In the genomic region with DNA sequence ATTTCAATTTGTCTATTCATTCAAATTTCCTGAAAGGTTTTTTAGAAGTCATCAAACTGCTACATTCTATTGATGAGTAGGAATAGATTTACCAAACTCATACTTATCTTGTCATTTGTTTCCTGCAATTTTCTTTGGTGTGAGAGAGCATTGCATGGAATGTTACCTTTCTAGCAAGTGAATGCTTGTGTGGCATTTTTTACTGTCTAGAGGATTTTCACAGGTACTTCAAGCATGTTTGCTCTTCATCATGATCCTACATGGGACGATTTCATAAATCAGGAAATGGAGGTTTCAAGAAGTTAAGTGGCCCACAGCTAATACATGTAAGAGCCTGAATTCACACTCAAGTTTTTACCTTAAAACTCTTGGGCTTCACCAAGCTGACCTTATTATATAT, we compare ENCODE assay signal across 13 cellular contexts. TPM values are rescaled to one million over a fixed set of nuclear protein-coding genes. Genes with fewer than 3 reads are reported as not detected.
DNase-seq lines count a peak whose midpoint lies in the region; ATAC-seq and TF ChIP-seq lines count a peak whose summit lies in the region.
"Had no signal": no experiment of that assay in that cellular context is flagged by ENCODE, and none has a peak within 500 bp of the region (broad histone marks: within the 10 kb centered on the region; RNA-seq: fewer than 3 reads in every experiment).

No MANE protein-coding gene starts in this region.

- H3K4me1 Mint-ChIP-seq in CD4-positive, alpha-beta memory T cell: peaks cover 75 to 99% (median 89%) of the 10 kb centered on the region in 4 donors
- H3K4me1 Mint-ChIP-seq in activated naive CD8-positive, alpha-beta T cell treated with anti-CD3 and anti-CD28 coated beads, Interleukin-2, amount 10 ng/mL, durations not matched to agents 7 days and 5 days: peaks cover 86% of the 10 kb centered on the region

- H3K36me3 ChIP-seq in ACC112 (ENCODE audit: insufficient read depth, low read length) (peaks cover 58% of the 10 kb centered on the region), neutrophil (peaks cover 12% of the 10 kb centered on the region)
- H3K36me3 ChIP-seq in CD4-positive, alpha-beta memory T cell (ENCODE audit: insufficient read depth, low read length): no peaks in the 10 kb centered on the region

- H3K4me3 ChIP-seq in ACC112 (ENCODE audit: low read depth, low read length) (no peak overlapping the region), neutrophil (ENCODE audit: low read depth in 1 of 2, low read length in 1 of 2) (peak overlapping the region; percentile 45 to 53)
- no peak overlapping the region for H3K4me3 ChIP-seq in CD4-positive, alpha-beta memory T cell (ENCODE audit: low read length in 2 of 2)

- TF ChIP-seq CTCF in neutrophil (IDR thresholded peaks at IDR 0.05): no peak

- H3K27me3 ChIP-seq in ACC112 (ENCODE audit: insufficient read depth, low read length) (no peaks in the 10 kb centered on the region), neutrophil (no peaks in the 10 kb centered on the region)
- H3K27me3 ChIP-seq in CD4-positive, alpha-beta memory T cell (ENCODE audit: insufficient read depth, low read length): no peaks in the 10 kb centered on the region

- H3K9me3 Mint-ChIP-seq in CD4-positive, alpha-beta memory T cell: no peaks in the 10 kb centered on the region
- H3K9me3 Mint-ChIP-seq in activated naive CD8-positive, alpha-beta T cell treated with anti-CD3 and anti-CD28 coated beads, Interleukin-2, amount 10 ng/mL, durations not matched to agents 7 days and 5 days: no peaks in the 10 kb centered on the region
- H3K9me3 Mint-ChIP-seq: H9, mesothelial cell of epicardium had no signal

- peak overlapping the region; percentile 89 to 97 (median 95) for H3K27ac Mint-ChIP-seq in CD4-positive, alpha-beta memory T cell
- H3K27ac Mint-ChIP-seq in activated naive CD8-positive, alpha-beta T cell treated with anti-CD3 and anti-CD28 coated beads, Interleukin-2, amount 10 ng/mL, durations not matched to agents 7 days and 5 days: peak overlapping the region; percentile 89
- H3K27ac Mint-ChIP-seq: H9, mesothelial cell of epicardium had no signal

- POLR2A ChIA-PET in CD4-positive, alpha-beta memory T cell (lab: Charles Lee; ENCODE audit: partially characterized antibody): interaction anchor here (0.8 to 21.0 kb wide), 7 partner anchors 10 to 61 kb away, joined by 3 to 580 read pairs (median 10); a partner anchor contains a TSS
- POLR2A ChIA-PET in activated naive CD8-positive, alpha-beta T cell treated with anti-CD3 and anti-CD28 coated beads, Interleukin-2, amount 10 ng/mL, durations not matched to agents 7 days and 5 days (lab: Charles Lee): interaction anchor here (1.9 to 2.6 kb wide), 4 partner anchors 12 to 25 kb away, joined by 7 to 21 read pairs (median 15); a partner anchor contains a TSS

- DNase-seq in CD4-positive, alpha-beta memory T cell: no peak
- no peak for DNase-seq in activated naive CD8-positive, alpha-beta T cell treated with anti-CD3 and anti-CD28 coated beads, Interleukin-2, amount 10 ng/mL, durations not matched to agents 7 days and 5 days
- DNase-seq in kidney tubule cell (ENCODE audit: low spot score): no peak
- DNase-seq: activated CD4-positive, alpha-beta T cell treated with anti-CD3 and anti-CD28 coated beads, Interleukin-2, amount 50 U/mL, for 48 hours; aorta; H9; posterior cingulate gyrus; stimulated activated CD4-positive, alpha-beta T cell treated with anti-CD3 and anti-CD28 coated beads, Interleukin-1b, Interleukin-23, amount 100 ng/mL, for 48 hours had no signal

- peak overlapping the region; percentile 70 for H3K27ac ChIP-seq in ACC112 (ENCODE audit: low read depth, low read length)
- H3K27ac ChIP-seq in CD4-positive, alpha-beta memory T cell (ENCODE audit: low read depth, low read length): peak overlapping the region; percentile 60
- H3K27ac ChIP-seq in neutrophil: peak overlapping the region; percentile 94

- H3K9me3 ChIP-seq in CD4-positive, alpha-beta memory T cell (ENCODE audit: control insufficient read depth in 1 of 2, low read length in 2 of 2): no peaks in the 10 kb centered on the region
- H3K9me3 ChIP-seq in neutrophil: no peaks in the 10 kb centered on the region

- H3K79me2 ChIP-seq in ACC112 (ENCODE audit: control insufficient read depth, insufficient read depth, low read length, unreplicated experiment): peaks cover 100% of the 10 kb centered on the region

- H3K4me3 Mint-ChIP-seq in CD4-positive, alpha-beta memory T cell: peak overlapping the region in 7 of 8 donors; percentile 20 to 80 (median 63)
- H3K4me3 Mint-ChIP-seq in activated naive CD8-positive, alpha-beta T cell treated with anti-CD3 and anti-CD28 coated beads, Interleukin-2, amount 10 ng/mL, durations not matched to agents 7 days and 5 days: peak overlapping the region; percentile 79
- H3K4me3 Mint-ChIP-seq: H9, mesothelial cell of epicardium had no signal

- no peaks in the 10 kb centered on the region for H3K27me3 Mint-ChIP-seq in CD4-positive, alpha-beta memory T cell
- H3K27me3 Mint-ChIP-seq in activated naive CD8-positive, alpha-beta T cell treated with anti-CD3 and anti-CD28 coated beads, Interleukin-2, amount 10 ng/mL, durations not matched to agents 7 days and 5 days: no peaks in the 10 kb centered on the region

- peaks cover 75% of the 10 kb centered on the region for H3K4me1 ChIP-seq in ACC112 (ENCODE audit: control insufficient read depth, insufficient read depth, low read length, unreplicated experiment)
- peaks cover 99% of the 10 kb centered on the region for H3K4me1 ChIP-seq in CD4-positive, alpha-beta memory T cell (ENCODE audit: insufficient read depth, low read length)
- peaks cover 97 to 99% of the 10 kb centered on the region in 2 experiments for H3K4me1 ChIP-seq in neutrophil (ENCODE audit: control insufficient read depth in 1 of 2, insufficient read depth in 1 of 2, low read depth in 1 of 2, low read length in 1 of 2)

- peaks cover 29 to 33% of the 10 kb centered on the region in 2 donors for H3K36me3 Mint-ChIP-seq in CD4-positive, alpha-beta memory T cell
- peaks cover 28% of the 10 kb centered on the region for H3K36me3 Mint-ChIP-seq in activated naive CD8-positive, alpha-beta T cell treated with anti-CD3 and anti-CD28 coated beads, Interleukin-2, amount 10 ng/mL, durations not matched to agents 7 days and 5 days

- intact Hi-C loops in CD4-positive, alpha-beta memory T cell (cut with micrococcal nuclease): loop anchor here (5.0 kb wide), 1 partner anchor 900 kb away; a partner anchor contains a TSS

- CTCF ChIA-PET in CD4-positive, alpha-beta memory T cell (lab: Charles Lee; ENCODE audit: partially characterized antibody): interaction anchor here (1.6 to 4.9 kb wide), 2 partner anchors 12 to 18 kb away, joined by 5 to 75 read pairs; no protein-coding TSS in a partner anchor

- H2AFZ ChIP-seq in ACC112 (ENCODE audit: low read length, unreplicated experiment): no peak overlapping the region

- no peak for ATAC-seq in activated naive CD8-positive, alpha-beta T cell treated with anti-CD3 and anti-CD28 coated beads, Interleukin-2, amount 10 ng/mL, durations not matched to agents 7 days and 5 days (ENCODE audit: low read depth)
- ATAC-seq in HG03378 (IDR thresholded peaks at IDR 0.05; ENCODE audit: unreplicated experiment) (no peak), HG03196 (IDR thresholded peaks at IDR 0.05; ENCODE audit: unreplicated experiment) (no peak)

RNA-seq across cellular contexts. Expression of a gene that starts 26.1 kb away (rescaled TPM):
- 100 to 1,000 TPM; 110 TPM for total RNA-seq in CD4-positive, alpha-beta memory T cell
- polyA plus RNA-seq in CD4-positive, alpha-beta memory T cell: 100 to 1,000 TPM in 1 of 2 donors, 10 to 100 TPM in 1; 58.7 to 110 TPM
- total RNA-seq in activated naive CD8-positive, alpha-beta T cell treated with anti-CD3 and anti-CD28 coated beads, Interleukin-2, amount 10 ng/mL, durations not matched to agents 7 days and 5 days: 10 to 100 TPM; 86.9 to 92.2 TPM

Comparison
In these comparisons a context has a peak if more than half of its experiments do, and no peak if none do; other contexts are left out.
1. H3K4me3 ChIP-seq: peak in neutrophil (2 of 2); none in ACC112 (single experiment) and CD4-positive, alpha-beta memory T cell (0 of 2).
2. Peak in every context shown above with its lines, with median percentiles within 50 percentile points of each other: H3K27ac ChIP-seq.